ENCODE assay signal across 10 cellular contexts in the genomic region with DNA sequence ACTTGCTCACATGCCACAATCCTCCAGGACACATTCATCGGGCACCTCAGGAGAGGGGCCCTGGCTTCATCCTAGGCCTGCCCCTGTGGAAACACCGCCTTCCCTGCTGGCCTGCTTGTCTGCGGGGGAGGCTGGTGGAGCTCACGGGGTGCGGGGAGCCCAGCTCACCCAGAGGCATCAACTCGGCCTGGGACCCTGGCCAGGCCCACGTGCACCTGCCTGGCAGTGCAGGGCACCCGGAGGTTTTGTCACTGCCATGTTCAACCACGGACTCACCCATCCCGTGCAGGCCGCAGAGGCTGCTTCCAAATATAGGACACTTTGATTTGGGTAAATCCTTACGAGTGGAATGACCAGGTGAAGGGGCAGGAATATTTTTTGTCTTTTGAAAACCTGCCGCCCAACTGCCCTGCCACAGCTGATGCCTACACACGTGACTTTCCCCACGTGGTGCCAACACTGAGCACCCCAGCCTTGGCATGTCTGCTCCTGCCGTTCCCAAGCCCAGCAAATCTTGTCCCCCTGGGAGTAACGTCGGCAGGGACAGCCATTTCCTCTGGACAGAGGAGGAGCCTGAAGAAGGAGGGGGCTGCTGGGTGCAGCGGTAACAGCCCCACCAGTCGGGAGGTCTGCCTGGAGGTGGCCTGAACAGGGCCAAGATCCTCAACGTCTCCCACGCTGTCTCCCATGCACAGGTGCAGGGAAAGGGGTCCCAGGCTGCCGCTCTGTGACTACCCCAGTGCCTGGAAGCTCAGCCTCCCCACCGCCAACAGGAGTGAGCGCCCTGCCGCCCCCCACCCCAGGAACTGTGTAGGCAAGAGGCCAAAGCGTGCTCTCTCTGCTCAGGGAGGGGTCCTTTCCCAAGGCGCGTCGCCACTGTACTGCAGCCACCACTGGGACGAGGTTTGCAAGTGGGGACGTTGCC. TPM values are rescaled to one million over a fixed set of nuclear protein-coding genes. Genes with fewer than 3 reads are reported as not detected.
DNase-seq lines count a peak whose midpoint lies in the region; TF ChIP-seq lines count a peak whose summit lies in the region.
"Had no signal": no experiment of that assay in that cellular context is flagged by ENCODE, and none has a peak within 500 bp of the region (broad histone marks: within the 10 kb centered on the region; RNA-seq: fewer than 3 reads in every experiment).

No MANE protein-coding gene starts in this region.

- H3K4me3 ChIP-seq in H7 (ENCODE audit: insufficient read depth, low read depth, low read length), result no peak overlapping the region
- no peak overlapping the region for H3K4me3 ChIP-seq in adrenal gland

- no peak for TF ChIP-seq POLR2A in adrenal gland (IDR thresholded peaks at IDR 0.05)

- H3K9me3 Mint-ChIP-seq in progenitor cell of endocrine pancreas (ENCODE audit: low read depth), result no peaks in the 10 kb centered on the region

- peaks cover 27 to 41% of the 10 kb centered on the region in 2 donors for H3K4me1 ChIP-seq in adrenal gland (replicated peaks in 1 of 2)

- H3K27ac ChIP-seq in adrenal gland, result peak overlapping the region in 2 of 5 donors; percentile 14 to 34

- WGBS in adrenal gland, 4 donors, result 80 to 85% (median 81%) methylated on average over 15 to 32 of the region's 32 CpGs

- H3K27me3 ChIP-seq in H7 (ENCODE audit: control insufficient read depth, insufficient read depth, low read length) (no peaks in the 10 kb centered on the region), adrenal gland (no peaks in the 10 kb centered on the region)

- H3K27ac Mint-ChIP-seq in progenitor cell of endocrine pancreas, result no peak overlapping the region

- H3K9me3 ChIP-seq in adrenal gland (replicated peaks in 1 of 3), result no peaks in the 10 kb centered on the region

- TF ChIP-seq CTCF in adrenal gland (IDR thresholded peaks at IDR 0.05), result no peak
- no peak for TF ChIP-seq CTCF in progenitor cell of endocrine pancreas (IDR thresholded peaks at IDR 0.05; ENCODE audit: unreplicated experiment)

- H3K36me3 Mint-ChIP-seq in progenitor cell of endocrine pancreas (ENCODE audit: insufficient read depth), result peaks cover 3% of the 10 kb centered on the region

- H3K27me3 Mint-ChIP-seq in progenitor cell of endocrine pancreas, result no peaks in the 10 kb centered on the region

- H3K4me3 Mint-ChIP-seq in progenitor cell of endocrine pancreas (ENCODE audit: low read depth), result no peak overlapping the region

- H3K36me3 ChIP-seq in H7 (replicated peaks; ENCODE audit: control insufficient read depth, insufficient read depth, low read length), result peaks cover 1% of the 10 kb centered on the region
- H3K36me3 ChIP-seq in adrenal gland (replicated peaks in 1 of 2), result peaks cover 0 to 72% of the 10 kb centered on the region in 2 donors

- DNase-seq in H7 (peak; percentile 44), adrenal gland (peak in 4 of 7 donors; percentile 1 to 50 (median 20)), islet precursor cell (peak; percentile 42), NCI-H1105 (lab: John Stamatoyannopoulos, UW) (no peak), progenitor cell of endocrine pancreas (ENCODE audit: low spot score, unreplicated experiment) (no peak)
- peak; percentile 14 for DNase-seq in stimulated activated CD8-positive, alpha-beta memory T cell treated with anti-CD3 and anti-CD28 coated beads, Interleukin-4, amount 100 ng/mL, for 48 hours
- DNase-seq in activated CD4-positive, alpha-beta T cell treated with anti-CD3 and anti-CD28 coated beads, Interleukin-2, amount 50 U/mL, for 4 hours, result no peak
- DNase-seq: COR-L47, erythroblast, MM.1S had no signal

- no peaks in the 10 kb centered on the region for H3K4me1 Mint-ChIP-seq in progenitor cell of endocrine pancreas (ENCODE audit: low read depth)

- intact Hi-C loops in adrenal gland (cut with DNase I), result no loop called here

RNA-seq across cellular contexts. Expression of a gene that starts 8.5 kb away (rescaled TPM):
- total RNA-seq in H7 (2014; rRNA removed; shearing (Covaris generic)), result 13.4 and 22.3 TPM in 2 replicates
- 100 to 1,000 TPM in 4 of 8 donors, 10 to 100 TPM in 4; 49.2 to 133 (median 107) TPM for total RNA-seq in adrenal gland
- polyA plus RNA-seq in adrenal gland, result 100 to 1,000 TPM in 1 of 3 donors, 10 to 100 TPM in 2; 13.9 to 245 (median 61.6) TPM
- 103 and 121 TPM in 2 replicates for total RNA-seq in progenitor cell of endocrine pancreas

RNA-seq across cellular contexts. Expression of a gene that starts 11.5 kb away (rescaled TPM):
- 8.5 and 16.4 TPM in 2 replicates for total RNA-seq in H7 (2014; rRNA removed; shearing (Covaris generic))
- total RNA-seq in adrenal gland (10 to 100 TPM in 5 of 8 donors, 1 to 10 TPM in 3; 8.3 to 15.8 (median 12.6) TPM), progenitor cell of endocrine pancreas (18.1 and 18.3 TPM in 2 replicates)
- polyA plus RNA-seq in adrenal gland, result 10 to 100 TPM; 12.8 to 19.1 (median 13.5) TPM

RNA-seq across cellular contexts. Expression of a gene that starts 11.5 kb away (rescaled TPM):
- 0.96 and 2.4 TPM in 2 replicates for total RNA-seq in H7 (2014; rRNA removed; shearing (Covaris generic))
- total RNA-seq in adrenal gland (1 to 10 TPM in 7 of 8 donors, under 1 TPM in 1; 0.69 to 5.7 (median 2.6) TPM), progenitor cell of endocrine pancreas (5.0 and 5.9 TPM in 2 replicates)
- 10 to 100 TPM in 1 of 3 donors, 1 to 10 TPM in 2; 1.3 to 10.6 (median 6.3) TPM for polyA plus RNA-seq in adrenal gland

Comparison
In these comparisons a context has a peak if more than half of its experiments do, and no peak if none do; other contexts are left out.
1. DNase-seq: peak in H7 (single experiment), adrenal gland (4 of 7), islet precursor cell (single experiment) and stimulated activated CD8-positive, alpha-beta memory T cell treated with anti-CD3 and anti-CD28 coated beads, Interleukin-4, amount 100 ng/mL, for 48 hours (single experiment); none in NCI-H1105 (single experiment), activated CD4-positive, alpha-beta T cell treated with anti-CD3 and anti-CD28 coated beads, Interleukin-2, amount 50 U/mL, for 4 hours (0 of 2) and progenitor cell of endocrine pancreas (single experiment).